ENCODE assay signal across 19 cellular contexts in genomic region chr20:18059603-18060002, GRCh38. TPM values are rescaled to one million over a fixed set of nuclear protein-coding genes. Genes with fewer than 3 reads are reported as not detected.
DNase-seq lines count a peak whose midpoint lies in the region; ATAC-seq and TF ChIP-seq lines count a peak whose summit lies in the region.
"Had no signal": no experiment of that assay in that cellular context is flagged by ENCODE, and none has a peak within 500 bp of the region (broad histone marks: within the 10 kb centered on the region; RNA-seq: fewer than 3 reads in every experiment).

No MANE protein-coding gene starts in this region.

- H3K36me3 ChIP-seq in HUES64 (ENCODE audit: insufficient read depth, low read length) (no peaks in the 10 kb centered on the region), endocrine pancreas (ENCODE audit: control insufficient read depth, insufficient read depth, low read length) (no peaks in the 10 kb centered on the region), neural cell (ENCODE audit: insufficient read depth, low read length) (no peaks in the 10 kb centered on the region)
- H3K36me3 ChIP-seq: right atrium auricular region had no signal

- no peaks in the 10 kb centered on the region for H3F3A ChIP-seq in neural cell (ENCODE audit: insufficient read depth, low read length, poor library complexity, severe bottlenecking)

- H3K27ac ChIP-seq in HUES64 (ENCODE audit: low read depth, low read length) (no peak overlapping the region), neural cell (ENCODE audit: low read length) (no peak overlapping the region)
- H3K27ac ChIP-seq: right atrium auricular region had no signal

- H3K9me3 ChIP-seq in HUES64 (ENCODE audit: insufficient read depth, low read depth, low read length): no peaks in the 10 kb centered on the region
- no peaks in the 10 kb centered on the region for H3K9me3 ChIP-seq in endocrine pancreas (ENCODE audit: control insufficient read depth, low read length)
- no peaks in the 10 kb centered on the region for H3K9me3 ChIP-seq in neural cell (ENCODE audit: low read length)
- H3K9me3 ChIP-seq: right atrium auricular region had no signal

- H3K9me3 Mint-ChIP-seq in Calu3 (ENCODE audit: low read depth, unreplicated experiment): no peaks in the 10 kb centered on the region
- H3K9me3 Mint-ChIP-seq: activated CD8-positive, alpha-beta T cell treated with anti-CD3 and anti-CD28 coated beads for 36 hours; activated naive CD4-positive, alpha-beta T cell treated with anti-CD3 and anti-CD28 coated beads, Interleukin-2, amount 10 ng/mL, durations not matched to agents 7 days and 5 days; CD4-positive, alpha-beta T cell had no signal

- H3K4me1 Mint-ChIP-seq in Calu3 (ENCODE audit: low read depth, unreplicated experiment): no peaks in the 10 kb centered on the region

- H3K4me1 ChIP-seq in HUES64 (ENCODE audit: insufficient read depth, low read length): peaks cover 18% of the 10 kb centered on the region; the same call in 1 of the 2 replicates
- no peaks in the 10 kb centered on the region for H3K4me1 ChIP-seq in endocrine pancreas (ENCODE audit: control insufficient read depth, insufficient read depth, low read length)

- BruUV-seq in Calu3 (replicated peaks; lab: Mats Ljungman, UMichigan): no TSS peak

- no peak overlapping the region for H3K27ac Mint-ChIP-seq in Calu3 (ENCODE audit: unreplicated experiment)
- H3K27ac Mint-ChIP-seq: activated CD8-positive, alpha-beta T cell treated with anti-CD3 and anti-CD28 coated beads for 36 hours; activated naive CD4-positive, alpha-beta T cell treated with anti-CD3 and anti-CD28 coated beads, Interleukin-2, amount 10 ng/mL, durations not matched to agents 7 days and 5 days; CD4-positive, alpha-beta T cell had no signal

- CTCF ChIA-PET in Calu3 (lab: Charles Lee): no interaction called here

- no peak for ATAC-seq in GM19397 (IDR thresholded peaks at IDR 0.05; ENCODE audit: unreplicated experiment)
- ATAC-seq: activated CD8-positive, alpha-beta T cell treated with anti-CD3 and anti-CD28 coated beads for 36 hours had no signal

- peaks cover 23% of the 10 kb centered on the region for H3K36me3 Mint-ChIP-seq in Calu3 (ENCODE audit: insufficient read depth, unreplicated experiment)
- H3K36me3 Mint-ChIP-seq: activated naive CD4-positive, alpha-beta T cell treated with anti-CD3 and anti-CD28 coated beads, Interleukin-2, amount 10 ng/mL, durations not matched to agents 7 days and 5 days had no signal

- H3K4me3 ChIP-seq in HUES64 (ENCODE audit: low read length) (peak overlapping the region; percentile 67), endocrine pancreas (ENCODE audit: control insufficient read depth, insufficient read depth, low read length) (peak overlapping the region; percentile 55), neural cell (ENCODE audit: low read length) (peak overlapping the region; percentile 70)
- H3K4me3 ChIP-seq: right atrium auricular region had no signal

- no peaks in the 10 kb centered on the region for H3K27me3 Mint-ChIP-seq in Calu3 (ENCODE audit: unreplicated experiment)

- no peak for TF ChIP-seq CTCF in Calu3 (IDR thresholded peaks at IDR 0.05; ENCODE audit: unreplicated experiment)
- no peak for TF ChIP-seq CTCF in neural cell (IDR thresholded peaks at IDR 0.05; ENCODE audit: poor library complexity, severe bottlenecking)

- TF ChIP-seq EP300 in neural cell (conservative IDR thresholded peaks at IDR 0.05; ENCODE audit: poor library complexity, severe bottlenecking): no peak

- DNase-seq in Calu3 (no peak), SIG-M5 (lab: John Stamatoyannopoulos, UW) (no peak)
- DNase-seq in activated CD4-positive, CD25-positive, alpha-beta regulatory T cell (lab: John Stamatoyannopoulos, UW): no peak
- DNase-seq in activated T-cell treated with anti-CD3 and anti-CD28 coated beads, Interleukin-2, amount 50 U/mL, for 48 hours: no peak
- DNase-seq: activated CD8-positive, alpha-beta T cell treated with anti-CD3 and anti-CD28 coated beads for 36 hours; activated naive CD4-positive, alpha-beta T cell treated with anti-CD3 and anti-CD28 coated beads, Interleukin-2, amount 10 ng/mL, durations not matched to agents 7 days and 5 days; activated T-cell treated with anti-CD3 and anti-CD28 coated beads, Interleukin-2, amount 50 U/mL, for 1 hour; anterior cingulate cortex; CD4-positive, alpha-beta T cell; hippocampal formation; KG1; Right ventricle myocardium superior had no signal

- no peak overlapping the region for H2AFZ ChIP-seq in neural cell (ENCODE audit: low read depth, low read length)

- H3K9ac ChIP-seq in HUES64 (ENCODE audit: low read depth, low read length): no peak overlapping the region
- H3K9ac ChIP-seq in endocrine pancreas (ENCODE audit: control insufficient read depth, insufficient read depth, low read length): no peak overlapping the region
- H3K9ac ChIP-seq in neural cell (ENCODE audit: low read length): no peak overlapping the region

- no peak for TF ChIP-seq RAD21 in neural cell (conservative IDR thresholded peaks at IDR 0.05)

- H3K27me3 ChIP-seq in HUES64 (ENCODE audit: insufficient read depth, low read length) (peaks cover 63% of the 10 kb centered on the region), endocrine pancreas (ENCODE audit: control insufficient read depth, insufficient read depth, low read length) (no peaks in the 10 kb centered on the region), neural cell (ENCODE audit: insufficient read depth, low read depth, low read length) (peaks cover 67% of the 10 kb centered on the region)

- intact Hi-C loops in Calu3 (cut with micrococcal nuclease; ENCODE audit: unreplicated experiment): loop anchor here (5.0 to 10.0 kb wide), 2 partner anchors 75 to 203 kb away; partner anchors contain the start of genes KAT14 and PET117

- WGBS in HUES64: 47% methylated on average over 2 of the region's 2 CpGs

- H3K4me3 Mint-ChIP-seq in Calu3 (ENCODE audit: low read depth, unreplicated experiment): peak overlapping the region; percentile 68
- H3K4me3 Mint-ChIP-seq: activated CD8-positive, alpha-beta T cell treated with anti-CD3 and anti-CD28 coated beads for 36 hours; activated naive CD4-positive, alpha-beta T cell treated with anti-CD3 and anti-CD28 coated beads, Interleukin-2, amount 10 ng/mL, durations not matched to agents 7 days and 5 days; CD4-positive, alpha-beta T cell had no signal

- H4K20me1 ChIP-seq in neural cell (ENCODE audit: insufficient read depth): no peaks in the 10 kb centered on the region

- no peak overlapping the region for H3K4me2 ChIP-seq in neural cell (ENCODE audit: low read length)

- H3K79me2 ChIP-seq in neural cell (replicated peaks; ENCODE audit: insufficient read depth, low read length): no peaks in the 10 kb centered on the region

- no peaks in the 10 kb centered on the region for H3K9me2 ChIP-seq in neural cell (ENCODE audit: insufficient read depth, low read length)

TF ChIP-seq in neural cell, 6 proteins besides CTCF, POLR2A, EP300 and RAD21:
- TF ChIP-seq MXI1 (conservative IDR thresholded peaks at IDR 0.05; ENCODE audit: poor library complexity, severe bottlenecking): no peak
- TF ChIP-seq REST (IDR thresholded peaks at IDR 0.05; ENCODE audit: borderline replicate concordance): no peak
- no peak for TF ChIP-seq TAF1 (IDR thresholded peaks at IDR 0.05; ENCODE audit: low read depth)
- TF ChIP-seq EZH2 (IDR thresholded peaks at IDR 0.05; ENCODE audit: borderline replicate concordance, insufficient read depth, low read length, poor library complexity, severe bottlenecking): no peak
- no peak for TF ChIP-seq SMC3 (conservative IDR thresholded peaks at IDR 0.05; ENCODE audit: poor library complexity)
- TF ChIP-seq POLR2AphosphoS5 (IDR thresholded peaks at IDR 0.05): no peak

RNA-seq across cellular contexts. Expression of gene OVOL2, which starts 1.9 kb away (rescaled TPM):
- total RNA-seq in Calu3 (2022): 7.4 and 8.4 TPM in 2 replicates
- 2.7 TPM for polyA plus RNA-seq in HUES64 (2013, experiment 1 of 2)
- 2.5 TPM for polyA plus RNA-seq in HUES64 (2013, experiment 2 of 2)
- not detected in 2 replicates for polyA plus RNA-seq in neural cell
- not detected in 2 replicates for polyA minus RNA-seq in neural cell
- total RNA-seq: activated CD8-positive, alpha-beta T cell treated with anti-CD3 and anti-CD28 coated beads for 36 hours; CD4-positive, alpha-beta T cell; mesenteric fat pad; right atrium auricular region; Right ventricle myocardium superior; T-helper 1 cell treated with Interleukin-12 subunit alpha and Interleukin-12 subunit beta and Interleukin-4 antibody, amounts not matched to agents 30 ng/mL and 1 ng/mL, for 36 hours had no signal
